Comparison of ENCODE assay signal across 26 cellular contexts in the genomic region with DNA sequence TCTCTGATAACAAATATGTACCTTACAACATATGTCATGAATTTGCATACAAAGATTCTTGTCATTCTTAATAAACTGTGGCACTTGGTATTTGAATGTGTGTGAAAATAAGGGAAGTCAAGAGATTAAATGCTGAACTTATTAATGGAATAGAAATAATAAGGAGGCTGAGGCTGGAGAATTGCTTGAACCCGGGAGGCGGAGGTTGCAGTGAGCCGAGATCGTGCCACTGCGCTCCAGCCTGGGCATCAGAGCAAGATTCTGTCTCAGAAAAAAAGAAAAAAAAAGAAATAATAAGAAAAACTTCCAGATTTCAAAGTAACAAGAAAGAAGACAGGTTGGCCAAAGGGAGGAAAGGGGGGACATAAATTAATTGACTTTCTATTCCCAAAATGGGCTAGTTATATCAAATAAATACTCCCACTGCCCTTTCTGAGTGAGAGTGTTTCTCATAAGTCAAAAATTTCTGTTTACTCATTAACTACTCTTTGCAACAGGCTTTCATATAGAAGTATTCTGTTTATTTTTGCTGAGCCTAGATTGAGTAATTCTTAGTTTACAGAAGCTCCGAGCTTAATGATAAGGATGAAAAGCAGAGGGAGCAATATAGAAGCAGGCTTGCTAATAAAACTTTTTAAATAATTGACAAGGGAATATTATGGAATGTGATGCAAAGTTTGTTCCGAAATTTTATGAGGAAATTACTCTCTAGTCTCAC. TPM values are rescaled to one million over a fixed set of nuclear protein-coding genes. Genes with fewer than 3 reads are reported as not detected.
"Had no signal": no experiment of that assay in that cellular context is flagged by ENCODE, and none has a peak within 500 bp of the region (broad histone marks: within the 10 kb centered on the region; RNA-seq: fewer than 3 reads in every experiment).

No MANE protein-coding gene starts in this region.

- H3K9me3 Mint-ChIP-seq: activated CD4-positive, alpha-beta memory T cell treated with anti-CD3 and anti-CD28 coated beads for 36 hours; activated T-helper 1 cell treated with anti-CD3 and anti-CD28 coated beads, Interleukin-12 subunit alpha, Interleukin-12 subunit beta, Interleukin-2, Interleukin-4 antibody, amounts not matched to agents 30 ng/mL and 10 ng/mL and 1 ng/mL, durations not matched to agents 14 hours and 24 hours and 36 hours; memory B cell; naive B cell; stimulated activated naive CD8-positive, alpha-beta T cell treated with anti-CD3 and anti-CD28 coated beads, Interleukin-15, amount 100 ng/mL, for 72 hours had no signal

- H3K9me3 ChIP-seq: mucosa of descending colon, upper lobe of left lung had no signal

- H3K36me3 Mint-ChIP-seq: activated CD4-positive, alpha-beta memory T cell treated with anti-CD3 and anti-CD28 coated beads for 36 hours; naive B cell had no signal

- H3K4me1 Mint-ChIP-seq: memory B cell had no signal

- DNase-seq: activated CD4-positive, alpha-beta memory T cell treated with anti-CD3 and anti-CD28 coated beads for 36 hours; activated gamma-delta T cell treated with Interleukin-2 at 50 U/mL for 16 hours; activated T-cell treated with anti-CD3 and anti-CD28 coated beads for 4 hours; amniotic stem cell; foreskin keratinocyte; hypothalamus; left ventricle myocardium superior; mucosa of descending colon; naive B cell; right cardiac atrium; stimulated activated CD4-positive, alpha-beta T cell treated with anti-CD3 and anti-CD28 coated beads, Interleukin-4, amount 100 ng/mL, for 1 hour; stimulated activated naive CD8-positive, alpha-beta T cell treated with anti-CD3 and anti-CD28 coated beads, Interleukin-15, amount 100 ng/mL, for 72 hours; T1000; upper lobe of left lung had no signal

- H3K27me3 ChIP-seq: cardiac muscle cell, foreskin keratinocyte, upper lobe of left lung had no signal

- H3K36me3 ChIP-seq: cardiac muscle cell, upper lobe of left lung had no signal

- H3K4me3 Mint-ChIP-seq: activated CD4-positive, alpha-beta memory T cell treated with anti-CD3 and anti-CD28 coated beads for 36 hours; activated naive CD8-positive, alpha-beta T cell; activated T-helper 1 cell treated with anti-CD3 and anti-CD28 coated beads, Interleukin-12 subunit alpha, Interleukin-12 subunit beta, Interleukin-2, Interleukin-4 antibody, amounts not matched to agents 30 ng/mL and 10 ng/mL and 1 ng/mL, durations not matched to agents 14 hours and 24 hours and 36 hours; memory B cell; naive B cell; neural crest cell; stimulated activated naive CD8-positive, alpha-beta T cell treated with anti-CD3 and anti-CD28 coated beads, Interleukin-15, amount 100 ng/mL, for 72 hours had no signal

- H3K4me3 ChIP-seq: cardiac muscle cell, mucosa of descending colon, skin epidermis, upper lobe of left lung had no signal

- H3K4me1 ChIP-seq: foreskin keratinocyte had no signal

- H3K27me3 Mint-ChIP-seq: activated naive CD8-positive, alpha-beta T cell; stimulated activated naive CD8-positive, alpha-beta T cell treated with anti-CD3 and anti-CD28 coated beads, Interleukin-15, amount 100 ng/mL, for 72 hours had no signal

- H3K27ac Mint-ChIP-seq: activated CD4-positive, alpha-beta memory T cell treated with anti-CD3 and anti-CD28 coated beads for 36 hours; activated naive CD8-positive, alpha-beta T cell; activated T-helper 1 cell treated with anti-CD3 and anti-CD28 coated beads, Interleukin-12 subunit alpha, Interleukin-12 subunit beta, Interleukin-2, Interleukin-4 antibody, amounts not matched to agents 30 ng/mL and 10 ng/mL and 1 ng/mL, durations not matched to agents 14 hours and 24 hours and 36 hours; memory B cell; naive B cell; progenitor cell of endocrine pancreas; stimulated activated naive CD8-positive, alpha-beta T cell treated with anti-CD3 and anti-CD28 coated beads, Interleukin-15, amount 100 ng/mL, for 72 hours had no signal

- H3K27ac ChIP-seq: cardiac muscle cell, foreskin keratinocyte, skin epidermis, upper lobe of left lung had no signal

- ATAC-seq: foreskin keratinocyte; left ventricle myocardium superior; mucosa of descending colon; right cardiac atrium; stimulated activated naive CD8-positive, alpha-beta T cell treated with anti-CD3 and anti-CD28 coated beads, Interleukin-15, amount 100 ng/mL, for 72 hours had no signal

RNA-seq across cellular contexts. Expression of a gene that starts 25.6 kb away (rescaled TPM):
- total RNA-seq: activated CD4-positive, alpha-beta memory T cell treated with anti-CD3 and anti-CD28 coated beads for 36 hours; activated T-helper 1 cell treated with anti-CD3 and anti-CD28 coated beads, Interleukin-12 subunit alpha, Interleukin-12 subunit beta, Interleukin-2, Interleukin-4 antibody, amounts not matched to agents 30 ng/mL and 10 ng/mL and 1 ng/mL, durations not matched to agents 14 hours and 24 hours and 36 hours; cardiac muscle cell; chondrocyte; dermis microvascular lymphatic vessel endothelial cell; foreskin keratinocyte; neural crest cell; progenitor cell of endocrine pancreas; T-helper 1 cell treated with Interleukin-12 subunit alpha and Interleukin-12 subunit beta and Interleukin-4 antibody, amounts not matched to agents 30 ng/mL and 1 ng/mL, for 36 hours; temporal lobe had no signal
- polyA plus RNA-seq: cardiac muscle cell, foreskin keratinocyte, keratinocyte had no signal
